ENCODE assay signal across 18 cellular contexts in genomic region chr21:41639336-41639735, GRCh38.
"Had no signal": no experiment of that assay in that cellular context is flagged by ENCODE, and none has a peak within 500 bp of the region (broad histone marks: within the 10 kb centered on the region; RNA-seq: fewer than 3 reads in every experiment).

No MANE protein-coding gene starts in this region.

- H3K36me3 ChIP-seq: heart left ventricle, stomach, thoracic aorta, transverse colon had no signal

- H3K27ac ChIP-seq: heart left ventricle, parathyroid adenoma, psoas muscle, stomach, thoracic aorta, transverse colon had no signal

- H3K4me1 ChIP-seq: parathyroid adenoma, psoas muscle had no signal

- H3K79me2 ChIP-seq: parathyroid adenoma had no signal

- H3K9me3 ChIP-seq: heart left ventricle, psoas muscle, thoracic aorta, transverse colon had no signal

- H3K4me3 ChIP-seq: heart left ventricle, psoas muscle, stomach, thoracic aorta, transverse colon had no signal

- DNase-seq: effector memory CD4-positive, alpha-beta T cell; heart left ventricle; hippocampal formation; left colon; psoas muscle; small intestine; stimulated activated CD4-positive, alpha-beta T cell treated with anti-CD3 and anti-CD28 coated beads, Interleukin-12 subunit alpha, Interleukin-12 subunit beta, amount 100 ng/mL, for 4 hours; stimulated activated naive CD4-positive, alpha-beta T cell; stomach; substantia nigra; transverse colon had no signal

- H3K4me3 Mint-ChIP-seq: mesothelial cell of epicardium; natural killer cell treated with Interleukin-12 subunit alpha and Interleukin-12 subunit beta and Interleukin-15 and Interleukin-18, amount 100 ng/mL, for 72 hours had no signal

- H3K27ac Mint-ChIP-seq: mesothelial cell of epicardium; natural killer cell treated with Interleukin-12 subunit alpha and Interleukin-12 subunit beta and Interleukin-15 and Interleukin-18, amount 100 ng/mL, for 72 hours had no signal

- H3K9ac ChIP-seq: parathyroid adenoma had no signal

- ATAC-seq: esophagus mucosa; heart left ventricle; left colon; natural killer cell treated with Interleukin-12 subunit alpha and Interleukin-12 subunit beta and Interleukin-15 and Interleukin-18, amount 100 ng/mL, for 72 hours; psoas muscle had no signal

- H3K9me3 Mint-ChIP-seq: natural killer cell treated with Interleukin-12 subunit alpha and Interleukin-12 subunit beta and Interleukin-15 and Interleukin-18, amount 100 ng/mL, for 72 hours had no signal

- H3K27me3 ChIP-seq: heart left ventricle had no signal

- FAIRE-seq: endometrium, frontal cortex, small intestine had no signal

- H2AFZ ChIP-seq: parathyroid adenoma had no signal

- H3K36me3 Mint-ChIP-seq: natural killer cell treated with Interleukin-12 subunit alpha and Interleukin-12 subunit beta and Interleukin-15 and Interleukin-18, amount 100 ng/mL, for 72 hours had no signal
